In the genomic region with DNA sequence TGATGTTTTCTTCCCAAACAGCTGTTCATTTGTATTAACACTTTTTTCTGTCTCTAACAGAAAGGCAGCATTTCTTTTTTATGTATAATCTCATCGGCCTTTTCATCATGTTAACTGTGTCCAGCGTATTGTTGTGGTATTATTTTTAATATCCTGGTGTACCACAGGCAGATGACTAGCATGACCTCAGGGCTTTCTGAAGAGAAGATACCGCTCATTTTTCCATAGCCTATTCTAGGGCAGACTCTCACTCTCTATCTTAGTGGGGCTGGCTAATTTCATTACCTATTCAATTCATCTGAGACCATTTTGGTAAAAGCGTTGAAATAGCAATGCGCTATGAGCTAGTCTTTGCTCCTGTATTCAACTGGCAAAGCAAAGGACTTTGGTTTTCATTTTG, we compare ENCODE assay signal across 26 cellular contexts.
"Had no signal": no experiment of that assay in that cellular context is flagged by ENCODE, and none has a peak within 500 bp of the region (broad histone marks: within the 10 kb centered on the region; RNA-seq: fewer than 3 reads in every experiment).

No MANE protein-coding gene starts in this region.

- ATAC-seq: activated T-helper 17 cell treated with anti-CD3 and anti-CD28 coated beads, Interleukin-2, amount 50 U/mL, for 72 hours; left lung; natural killer cell; sciatic nerve had no signal

- H3K27ac ChIP-seq: adrenal gland, ascending aorta, brain microvascular endothelial cell, hepatocyte, left lung, testis, WERI-Rb-1 had no signal

- FAIRE-seq: TTC549 had no signal

- H3K36me3 Mint-ChIP-seq: natural killer cell, type B pancreatic cell had no signal

- H3K4me3 Mint-ChIP-seq: activated naive CD8-positive, alpha-beta T cell; activated T-cell treated with anti-CD3 and anti-CD28 coated beads, Interleukin-2, amount 50 U/mL, for 24 hours; activated T-helper 17 cell treated with anti-CD3 and anti-CD28 coated beads, Interleukin-2, amount 50 U/mL, for 72 hours; immature natural killer cell; mesothelial cell of epicardium; natural killer cell; type B pancreatic cell had no signal

- H3K4me3 ChIP-seq: adrenal gland, ascending aorta, hepatocyte, left lung, smooth muscle cell, testis had no signal

- H3K4me1 ChIP-seq: ascending aorta, left lung, testis had no signal

- H3K36me3 ChIP-seq: adrenal gland, WERI-Rb-1 had no signal

- H3K4me1 Mint-ChIP-seq: activated T-helper 17 cell treated with anti-CD3 and anti-CD28 coated beads, Interleukin-2, amount 50 U/mL, for 72 hours; immature natural killer cell; mesothelial cell of epicardium; natural killer cell had no signal

- H3K27ac Mint-ChIP-seq: activated naive CD8-positive, alpha-beta T cell; activated T-cell treated with anti-CD3 and anti-CD28 coated beads, Interleukin-2, amount 50 U/mL, for 24 hours; activated T-helper 17 cell treated with anti-CD3 and anti-CD28 coated beads, Interleukin-2, amount 50 U/mL, for 72 hours; immature natural killer cell; mesothelial cell of epicardium; natural killer cell; type B pancreatic cell had no signal

- DNase-seq: activated CD4-positive, alpha-beta T cell treated with anti-CD3 and anti-CD28 coated beads for 1 hour; activated naive CD4-positive, alpha-beta T cell; activated T-cell treated with anti-CD3 and anti-CD28 coated beads, Interleukin-2, amount 50 U/mL, for 24 hours; adrenal gland; brain microvascular endothelial cell; central memory CD4-positive, alpha-beta T cell; effector memory CD4-positive, alpha-beta T cell; foreskin melanocyte; glutamatergic neuron; immature natural killer cell; kidney glomerular epithelial cell; left lung; natural killer cell; stimulated activated CD4-positive, alpha-beta T cell treated with anti-CD3 and anti-CD28 coated beads, Interleukin-15, amount 100 ng/mL, for 24 hours; stimulated activated naive CD4-positive, alpha-beta T cell; testis; WERI-Rb-1 had no signal

- H3K9me3 ChIP-seq: adrenal gland, ascending aorta, left lung, testis had no signal

- H3K9me3 Mint-ChIP-seq: activated T-cell treated with anti-CD3 and anti-CD28 coated beads, Interleukin-2, amount 50 U/mL, for 24 hours; activated T-helper 17 cell treated with anti-CD3 and anti-CD28 coated beads, Interleukin-2, amount 50 U/mL, for 72 hours; immature natural killer cell; mesothelial cell of epicardium; natural killer cell; type B pancreatic cell had no signal
